ENCODE assay signal across 9 cellular contexts in the genomic region with DNA sequence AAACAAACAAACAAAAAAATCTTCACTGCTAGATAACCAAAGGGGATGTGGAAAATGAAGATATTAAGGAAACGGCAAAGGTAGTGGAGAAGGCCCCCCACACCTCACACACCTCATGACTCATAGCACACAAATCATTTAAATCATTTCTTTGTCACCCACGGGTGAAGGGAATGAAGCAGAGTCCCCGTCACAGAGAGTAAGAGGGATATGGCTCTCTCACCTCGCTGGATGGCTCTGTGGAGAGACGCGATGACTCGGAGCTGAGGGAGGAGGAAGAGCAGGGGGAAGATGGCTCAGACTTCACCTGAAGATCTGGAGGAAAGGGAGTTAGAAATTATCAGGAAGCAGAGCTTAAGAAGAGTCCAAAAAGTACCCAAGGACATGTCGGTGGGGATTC. TPM values are rescaled to one million over a fixed set of nuclear protein-coding genes. Genes with fewer than 3 reads are reported as not detected.
DNase-seq lines count a peak whose midpoint lies in the region; ATAC-seq and TF ChIP-seq lines count a peak whose summit lies in the region.
"Had no signal": no experiment of that assay in that cellular context is flagged by ENCODE, and none has a peak within 500 bp of the region (broad histone marks: within the 10 kb centered on the region; RNA-seq: fewer than 3 reads in every experiment).

No MANE protein-coding gene starts in this region.

- H3K36me3 Mint-ChIP-seq in CD8-positive, alpha-beta T cell, result peaks cover 47% of the 10 kb centered on the region

- peak overlapping the region; percentile 97 for H3K27ac Mint-ChIP-seq in CD8-positive, alpha-beta T cell

- H3K27me3 ChIP-seq in CD8-positive, alpha-beta T cell (ENCODE audit: insufficient read depth, low read length), result no peaks in the 10 kb centered on the region
- H3K27me3 ChIP-seq in Panc1 (ENCODE audit: control insufficient read depth, insufficient read depth, low read length), result no peaks in the 10 kb centered on the region
- H3K27me3 ChIP-seq in parathyroid adenoma (ENCODE audit: control insufficient read depth, insufficient read depth, low read length), result no peaks in the 10 kb centered on the region

- no peaks in the 10 kb centered on the region for H3K9me3 ChIP-seq in CD8-positive, alpha-beta T cell (ENCODE audit: low read length)
- H3K9me3 ChIP-seq in Panc1 (ENCODE audit: control insufficient read depth, insufficient read depth, low read depth, low read length) (no peaks in the 10 kb centered on the region), parathyroid adenoma (ENCODE audit: control insufficient read depth, low read length) (no peaks in the 10 kb centered on the region)

- no peak overlapping the region for H3K9ac ChIP-seq in parathyroid adenoma

- peaks cover 14% of the 10 kb centered on the region for H3K79me2 ChIP-seq in parathyroid adenoma

- no peak for DNase-seq in CD8-positive, alpha-beta T cell
- DNase-seq in Panc1 (ENCODE audit: low read depth, low spot score), result no peak
- no peak for DNase-seq in epithelial cell of proximal tubule (ENCODE audit: low read depth)
- no peak for DNase-seq in activated gamma-delta T cell treated with Interleukin-2 at 50 U/mL for 16 hours
- no peak for DNase-seq in NCI-H748 (lab: John Stamatoyannopoulos, UW; ENCODE audit: unreplicated experiment)
- DNase-seq in omental fat pad (ENCODE audit: low spot score), result no peak
- DNase-seq: NCI-H187 treated with DMSO at 0.1 percent for 48 hours had no signal

- H3K27me3 Mint-ChIP-seq in CD8-positive, alpha-beta T cell (ENCODE audit: low read depth), result no peaks in the 10 kb centered on the region

- in situ Hi-C loops in Panc1 (cut with HindIII; ENCODE audit: low pct_unique_long_range_greater_than_20kb, low sequenced_read_pairs), result no loop called here

- H3K27ac ChIP-seq in CD8-positive, alpha-beta T cell (ENCODE audit: low read depth, low read length), result no peak overlapping the region
- H3K27ac ChIP-seq in Panc1 (ENCODE audit: low read length) (peak overlapping the region; percentile 96), parathyroid adenoma (no peak overlapping the region)

- no TSS peak for BruUV-seq in Panc1 (replicated peaks; lab: Mats Ljungman, UMichigan)

- H3K9me3 Mint-ChIP-seq in CD8-positive, alpha-beta T cell, result no peaks in the 10 kb centered on the region

- H3K36me3 ChIP-seq in CD8-positive, alpha-beta T cell (ENCODE audit: insufficient read depth, low read length), result peaks cover 13% of the 10 kb centered on the region
- no peaks in the 10 kb centered on the region; the same call in 1 of the 2 replicates for H3K36me3 ChIP-seq in Panc1 (ENCODE audit: control insufficient read depth, insufficient read depth, low read length)
- H3K36me3 ChIP-seq in parathyroid adenoma (ENCODE audit: control insufficient read depth, insufficient read depth, low read length), result no peaks in the 10 kb centered on the region

- H3K4me1 ChIP-seq in CD8-positive, alpha-beta T cell (ENCODE audit: insufficient read depth, low read length), result peaks cover 31% of the 10 kb centered on the region
- H3K4me1 ChIP-seq in Panc1 (ENCODE audit: control insufficient read depth, insufficient read depth, low read length), result peaks cover 23% of the 10 kb centered on the region
- H3K4me1 ChIP-seq in parathyroid adenoma, result peaks cover 18% of the 10 kb centered on the region

- ATAC-seq in CD8-positive, alpha-beta T cell, result no peak
- ATAC-seq in Panc1 (no peak), GM19463 (IDR thresholded peaks at IDR 0.05; ENCODE audit: unreplicated experiment) (no peak), omental fat pad (ENCODE audit: low FRiP score) (no peak)

- CTCF ChIA-PET in CD8-positive, alpha-beta T cell (lab: Charles Lee), result interaction anchor here (2.1 to 2.4 kb wide), 2 partner anchors 8 to 12 kb away, joined by 4 to 9 read pairs; no protein-coding TSS in a partner anchor
- CTCF ChIA-PET in Panc1 (lab: Charles Lee), result no interaction called here

- peaks cover 47% of the 10 kb centered on the region for H3K4me1 Mint-ChIP-seq in CD8-positive, alpha-beta T cell (ENCODE audit: low read depth)

- no peak overlapping the region for H3K4me3 ChIP-seq in CD8-positive, alpha-beta T cell (ENCODE audit: low read depth, low read length)
- H3K4me3 ChIP-seq in Panc1 (ENCODE audit: low read depth in 2 of 2, low read length in 2 of 2) (peak overlapping the region; percentile 92 to 100), epithelial cell of proximal tubule (ENCODE audit: low read depth, low read length) (peak overlapping the region; percentile 88), parathyroid adenoma (ENCODE audit: low read depth, low read length) (peak overlapping the region; percentile 100)

- no peak for TF ChIP-seq CTCF in CD8-positive, alpha-beta T cell (IDR thresholded peaks at IDR 0.05)
- TF ChIP-seq CTCF in Panc1 (IDR thresholded peaks at IDR 0.05), result no peak
- TF ChIP-seq CTCF in epithelial cell of proximal tubule (conservative IDR thresholded peaks at IDR 0.05; ENCODE audit: low read depth, low read length), result no peak
- no peak for TF ChIP-seq CTCF in parathyroid adenoma (IDR thresholded peaks at IDR 0.05)
- TF ChIP-seq CTCF in omental fat pad (IDR thresholded peaks at IDR 0.05), result no peak

- intact Hi-C loops in CD8-positive, alpha-beta T cell (cut with DNase I, micrococcal nuclease), result loop anchor here (5.0 to 10.0 kb wide), 4 partner anchors 462 to 1288 kb away; a partner anchor contains a TSS
- intact Hi-C loops in Panc1 (cut with micrococcal nuclease; ENCODE audit: unreplicated experiment), result no loop called here

- no peak overlapping the region for H2AFZ ChIP-seq in parathyroid adenoma

- peak overlapping the region; percentile 94 for H3K4me2 ChIP-seq in parathyroid adenoma (ENCODE audit: low read length)

- H3K4me3 Mint-ChIP-seq in CD8-positive, alpha-beta T cell, result peak overlapping the region; percentile 99

- POLR2A ChIA-PET in CD8-positive, alpha-beta T cell (lab: Charles Lee), result interaction anchor here (1.1 to 3.8 kb wide), 4 partner anchors 50 to 726 kb away, joined by 3 to 21 read pairs (median 11); a partner anchor contains a TSS
- POLR2A ChIA-PET in Panc1 (lab: Charles Lee), result no interaction called here

RNA-seq across cellular contexts. Expression of a gene that starts 1.2 kb away (rescaled TPM):
- total RNA-seq in CD8-positive, alpha-beta T cell, result 10 to 100 TPM; 69.3 to 72.5 TPM
- 127 TPM for total RNA-seq in Panc1 (2021; ENCODE audit: unreplicated experiment)
- 121 TPM for polyA plus RNA-seq in Panc1 (2012; ENCODE audit: insufficient read length)
- 21.3 and 23.2 TPM in 2 replicates for total RNA-seq in epithelial cell of proximal tubule
- 10 to 100 TPM; 23.2 to 44.3 (median 24.4) TPM for total RNA-seq in omental fat pad

RNA-seq across cellular contexts. Expression of a gene that starts 3.2 kb away (rescaled TPM):
- under 1 TPM; 0.58 to 0.76 TPM for total RNA-seq in CD8-positive, alpha-beta T cell
- total RNA-seq in Panc1 (2021; ENCODE audit: unreplicated experiment), result 7.4 TPM
- polyA plus RNA-seq in Panc1 (2012; ENCODE audit: insufficient read length), result 6.2 TPM
- 2.5 and 7.2 TPM in 2 replicates for total RNA-seq in epithelial cell of proximal tubule
- total RNA-seq in omental fat pad, result 1 to 10 TPM; 2.1 to 3.9 (median 2.7) TPM

RNA-seq across cellular contexts. Expression of a gene that starts 17.7 kb away (rescaled TPM):
- 10 to 100 TPM in 1 of 2 experiments, 1 to 10 TPM in 1; 9.7 to 13.8 TPM for total RNA-seq in CD8-positive, alpha-beta T cell
- total RNA-seq in Panc1 (2021; ENCODE audit: unreplicated experiment) (1.8 TPM), epithelial cell of proximal tubule (0.23 TPM in 1 of 2 replicates, not detected in the other), omental fat pad (100 to 1,000 TPM; 129 to 311 (median 137) TPM)
- polyA plus RNA-seq in Panc1 (2012; ENCODE audit: insufficient read length), result 0.42 TPM

RNA-seq across cellular contexts. Expression of a gene that starts 24.9 kb away (rescaled TPM):
- 1 to 10 TPM; 3.1 to 3.8 TPM for total RNA-seq in CD8-positive, alpha-beta T cell
- total RNA-seq in Panc1 (2021; ENCODE audit: unreplicated experiment) (1.3 TPM), epithelial cell of proximal tubule (not detected in 2 replicates), omental fat pad (1 to 10 TPM in 1 of 4 donors, under 1 TPM in 3; 0.24 to 1.0 (median 0.34) TPM)
- 2.7 TPM for polyA plus RNA-seq in Panc1 (2012; ENCODE audit: insufficient read length)

RNA-seq across cellular contexts. Expression of a gene that starts 27.1 kb away (rescaled TPM):
- 10 to 100 TPM; 11.1 to 25.5 TPM for total RNA-seq in CD8-positive, alpha-beta T cell
- total RNA-seq in Panc1 (2021; ENCODE audit: unreplicated experiment) (20.1 TPM), epithelial cell of proximal tubule (23.2 and 39.4 TPM in 2 replicates), omental fat pad (100 to 1,000 TPM in 1 of 4 donors, 10 to 100 TPM in 3; 21.5 to 161 (median 34.3) TPM)
- 15.2 TPM for polyA plus RNA-seq in Panc1 (2012; ENCODE audit: insufficient read length)

Comparison
In these comparisons a context has a peak if more than half of its experiments do, and no peak if none do; other contexts are left out.
1. RNA of a gene that starts 17.7 kb away (total RNA-seq): 129 to 311 TPM in omental fat pad; 9.7 to 13.8 TPM in CD8-positive, alpha-beta T cell, 1.8 TPM in Panc1 (single experiment) and 0.23 TPM in epithelial cell of proximal tubule; every median in the first group is over 4 times any median in the second.